Comparison of ENCODE assay signal across 12 cellular contexts in genomic region chr10:69458426-69459100, GRCh38. TPM values are rescaled to one million over a fixed set of nuclear protein-coding genes. Genes with fewer than 3 reads are reported as not detected.
DNase-seq lines count a peak whose midpoint lies in the region; ATAC-seq and TF ChIP-seq lines count a peak whose summit lies in the region.
"Had no signal": no experiment of that assay in that cellular context is flagged by ENCODE, and none has a peak within 500 bp of the region (broad histone marks: within the 10 kb centered on the region; RNA-seq: fewer than 3 reads in every experiment).

No MANE protein-coding gene starts in this region.

- peaks cover 88% of the 10 kb centered on the region for H3K4me1 ChIP-seq in Panc1 (ENCODE audit: control insufficient read depth, insufficient read depth, low read length)
- peaks cover 8 to 74% (median 43%) of the 10 kb centered on the region in 3 donors for H3K4me1 ChIP-seq in esophagus squamous epithelium
- H3K4me1 ChIP-seq in foreskin keratinocyte, result no peaks in the 10 kb centered on the region

- H3K27me3 Mint-ChIP-seq in progenitor cell of endocrine pancreas, result peaks cover 1% of the 10 kb centered on the region

- in situ Hi-C loops in Panc1 (cut with HindIII; ENCODE audit: low pct_unique_long_range_greater_than_20kb, low sequenced_read_pairs), result no loop called here

- no peak for TF ChIP-seq CTCF in Panc1 (IDR thresholded peaks at IDR 0.05)
- no peak for TF ChIP-seq CTCF in esophagus squamous epithelium (IDR thresholded peaks at IDR 0.05)
- no peak for TF ChIP-seq CTCF in progenitor cell of endocrine pancreas (IDR thresholded peaks at IDR 0.05; ENCODE audit: unreplicated experiment)
- TF ChIP-seq CTCF in foreskin keratinocyte (conservative IDR thresholded peaks at IDR 0.05), result no peak

- POLR2A ChIA-PET in Panc1 (lab: Charles Lee), result no interaction called here

- CTCF ChIA-PET in Panc1 (lab: Charles Lee), result interaction anchor here (0.9 kb wide), 1 partner anchor 50 kb away, joined by 3 read pairs; no protein-coding TSS in a partner anchor

- no TSS peak for BruUV-seq in Panc1 (replicated peaks; lab: Mats Ljungman, UMichigan)

- H3K27ac ChIP-seq in Panc1 (ENCODE audit: low read length) (peak overlapping the region; percentile 48), esophagus squamous epithelium (peak overlapping the region in 3 of 4 donors; percentile 51 to 57 (median 52)), foreskin keratinocyte (no peak overlapping the region)

- intact Hi-C loops in Panc1 (cut with micrococcal nuclease; ENCODE audit: unreplicated experiment), result no loop called here
- intact Hi-C loops in esophagus squamous epithelium (cut with DNase I), result no loop called here

- WGBS in esophagus squamous epithelium, 2 donors, result 63 to 82% methylated on average over 5 to 8 of the region's 10 CpGs

- H3K27me3 ChIP-seq in Panc1 (ENCODE audit: control insufficient read depth, insufficient read depth, low read length) (no peaks in the 10 kb centered on the region), esophagus squamous epithelium (no peaks in the 10 kb centered on the region), foreskin keratinocyte (no peaks in the 10 kb centered on the region)

- no peaks in the 10 kb centered on the region for H3K36me3 Mint-ChIP-seq in progenitor cell of endocrine pancreas (ENCODE audit: insufficient read depth)
- H3K36me3 Mint-ChIP-seq: CD8-positive, alpha-beta T cell had no signal

- no peak overlapping the region for H3K4me3 Mint-ChIP-seq in progenitor cell of endocrine pancreas (ENCODE audit: low read depth)
- H3K4me3 Mint-ChIP-seq: activated naive CD4-positive, alpha-beta T cell treated with anti-CD3 and anti-CD28 coated beads for 36 hours; CD8-positive, alpha-beta T cell had no signal

- H3K9me3 ChIP-seq in Panc1 (ENCODE audit: control insufficient read depth, insufficient read depth, low read depth, low read length), result no peaks in the 10 kb centered on the region
- no peaks in the 10 kb centered on the region for H3K9me3 ChIP-seq in esophagus squamous epithelium

- TF ChIP-seq POLR2A in esophagus squamous epithelium (IDR thresholded peaks at IDR 0.05), result no peak

- DNase-seq in Ammon's horn (ENCODE audit: low spot score), result peak; percentile 86
- DNase-seq in Panc1 (ENCODE audit: low read depth, low spot score), result no peak
- no peak for DNase-seq in esophagus squamous epithelium (lab: John Stamatoyannopoulos, UW)
- DNase-seq in progenitor cell of endocrine pancreas (ENCODE audit: low spot score, unreplicated experiment), result no peak
- DNase-seq in central memory CD4-positive, alpha-beta T cell, result no peak
- DNase-seq in foreskin keratinocyte, result no peak
- DNase-seq in 8988T, result no peak
- DNase-seq: activated naive CD4-positive, alpha-beta T cell treated with anti-CD3 and anti-CD28 coated beads for 36 hours; CD8-positive, alpha-beta T cell; HCEC 1CT had no signal

- H3K36me3 ChIP-seq in Panc1 (ENCODE audit: control insufficient read depth, insufficient read depth, low read length) (peaks cover 12% of the 10 kb centered on the region), esophagus squamous epithelium (no peaks in the 10 kb centered on the region)

- ATAC-seq in Panc1, result peak; percentile 49
- no peak for ATAC-seq in GM18868 (IDR thresholded peaks at IDR 0.05; ENCODE audit: unreplicated experiment)
- no peak for ATAC-seq in foreskin keratinocyte
- ATAC-seq: CD8-positive, alpha-beta T cell had no signal

- no peaks in the 10 kb centered on the region for H3K9me3 Mint-ChIP-seq in progenitor cell of endocrine pancreas (ENCODE audit: low read depth)
- H3K9me3 Mint-ChIP-seq: activated naive CD4-positive, alpha-beta T cell treated with anti-CD3 and anti-CD28 coated beads for 36 hours; CD8-positive, alpha-beta T cell had no signal

- peak overlapping the region; percentile 38 for H3K27ac Mint-ChIP-seq in progenitor cell of endocrine pancreas
- H3K27ac Mint-ChIP-seq: activated naive CD4-positive, alpha-beta T cell treated with anti-CD3 and anti-CD28 coated beads for 36 hours; CD8-positive, alpha-beta T cell had no signal

- H3K4me1 Mint-ChIP-seq in progenitor cell of endocrine pancreas (ENCODE audit: low read depth), result peaks cover 9% of the 10 kb centered on the region

- H3K4me3 ChIP-seq in Panc1 (ENCODE audit: low read depth in 2 of 2, low read length in 2 of 2) (no peak overlapping the region), esophagus squamous epithelium (no peak overlapping the region)

RNA-seq across cellular contexts. Expression of gene TSPAN15, which starts 7.3 kb away (rescaled TPM):
- total RNA-seq in Panc1 (2021; ENCODE audit: unreplicated experiment) (199 TPM), esophagus squamous epithelium (10 to 100 TPM in 3 of 4 donors, 1 to 10 TPM in 1; 3.6 to 24.0 (median 18.5) TPM), progenitor cell of endocrine pancreas (14.7 and 17.9 TPM in 2 replicates), foreskin keratinocyte (7.3 and 8.9 TPM in 2 replicates)
- polyA plus RNA-seq in Panc1 (2012; ENCODE audit: insufficient read length), result 415 TPM
- polyA plus RNA-seq in foreskin keratinocyte, result 8.6 and 10.7 TPM in 2 replicates

RNA-seq across cellular contexts. Expression of gene TACR2, which starts 41.8 kb away (rescaled TPM):
- total RNA-seq in Panc1 (2021; ENCODE audit: unreplicated experiment), result 0.21 TPM
- polyA plus RNA-seq in Panc1 (2012; ENCODE audit: insufficient read length), result 0.94 TPM
- 10 to 100 TPM in 1 of 4 donors, 1 to 10 TPM in 2, under 1 TPM in 1; 0.72 to 24.0 (median 4.4) TPM for total RNA-seq in esophagus squamous epithelium
- total RNA-seq in progenitor cell of endocrine pancreas, result not detected in 2 replicates
- total RNA-seq in foreskin keratinocyte, result not detected in 2 replicates
- polyA plus RNA-seq in foreskin keratinocyte, result 0.03 TPM in 1 of 2 replicates, not detected in the other
- total RNA-seq: activated naive CD4-positive, alpha-beta T cell treated with anti-CD3 and anti-CD28 coated beads for 36 hours; CD8-positive, alpha-beta T cell had no signal
- polyA plus RNA-seq: neural cell had no signal
